ENCODE assay signal across 8 cellular contexts in the genomic region with DNA sequence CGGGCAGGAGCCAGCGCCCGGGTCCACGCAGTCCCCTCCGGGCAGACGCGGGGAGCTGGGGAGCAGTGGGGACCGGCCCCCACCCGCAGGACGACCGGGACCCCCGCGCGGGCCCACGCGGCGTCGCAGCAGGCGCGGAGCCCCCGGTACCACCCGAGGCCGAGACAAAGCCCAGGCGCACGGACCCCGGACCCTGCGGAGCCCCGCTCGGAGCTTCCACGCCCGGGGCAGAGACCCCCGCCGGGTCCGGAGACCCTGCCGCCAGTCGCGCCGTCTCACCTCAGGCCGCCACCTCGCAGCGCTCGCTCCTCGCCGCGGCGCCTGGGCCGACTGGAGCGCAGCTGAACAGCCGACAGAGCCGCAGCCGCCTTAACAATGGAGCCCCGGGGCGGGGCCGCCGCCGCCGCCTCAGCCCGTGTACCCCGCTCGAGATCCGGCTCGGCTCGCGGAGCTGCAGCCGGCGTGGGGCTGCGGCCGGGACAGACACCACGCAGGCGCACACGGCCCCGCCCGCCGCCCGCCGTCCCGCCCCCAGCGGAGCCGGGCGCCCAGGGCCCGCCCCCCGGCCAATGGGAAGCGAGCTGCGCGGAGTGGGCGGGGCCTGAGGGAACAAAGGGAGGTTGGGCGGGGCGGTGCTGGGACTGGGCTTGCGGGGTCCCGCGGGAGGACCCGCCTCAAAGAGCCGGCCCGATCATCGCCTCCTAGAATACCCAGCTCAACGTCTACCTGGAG.
DNase-seq lines count a peak whose midpoint lies in the region; ATAC-seq lines count a peak whose summit lies in the region.

A gene with protein sequence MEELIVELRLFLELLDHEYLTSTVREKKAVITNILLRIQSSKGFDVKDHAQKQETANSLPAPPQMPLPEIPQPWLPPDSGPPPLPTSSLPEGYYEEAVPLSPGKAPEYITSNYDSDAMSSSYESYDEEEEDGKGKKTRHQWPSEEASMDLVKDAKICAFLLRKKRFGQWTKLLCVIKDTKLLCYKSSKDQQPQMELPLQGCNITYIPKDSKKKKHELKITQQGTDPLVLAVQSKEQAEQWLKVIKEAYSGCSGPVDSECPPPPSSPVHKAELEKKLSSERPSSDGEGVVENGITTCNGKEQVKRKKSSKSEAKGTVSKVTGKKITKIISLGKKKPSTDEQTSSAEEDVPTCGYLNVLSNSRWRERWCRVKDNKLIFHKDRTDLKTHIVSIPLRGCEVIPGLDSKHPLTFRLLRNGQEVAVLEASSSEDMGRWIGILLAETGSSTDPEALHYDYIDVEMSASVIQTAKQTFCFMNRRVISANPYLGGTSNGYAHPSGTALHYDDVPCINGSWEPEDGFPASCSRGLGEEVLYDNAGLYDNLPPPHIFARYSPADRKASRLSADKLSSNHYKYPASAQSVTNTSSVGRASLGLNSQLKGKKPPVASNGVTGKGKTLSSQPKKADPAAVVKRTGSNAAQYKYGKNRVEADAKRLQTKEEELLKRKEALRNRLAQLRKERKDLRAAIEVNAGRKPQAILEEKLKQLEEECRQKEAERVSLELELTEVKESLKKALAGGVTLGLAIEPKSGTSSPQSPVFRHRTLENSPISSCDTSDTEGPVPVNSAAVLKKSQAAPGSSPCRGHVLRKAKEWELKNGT (minus strand): TSS at position 485 of the 732 bp plus-strand sequence. CDS start 67,783 bp downstream, outside the sequence.

- H3K4me1 Mint-ChIP-seq in memory B cell: no peaks in the 10 kb centered on the region

- peak within 1 kb of the TSS; percentile 24 for H3K4me3 Mint-ChIP-seq in memory B cell

- H3K4me3 ChIP-seq in endocrine pancreas (ENCODE audit: control insufficient read depth, insufficient read depth, low read length): peak within 1 kb of the TSS; percentile 40

- H3K27me3 ChIP-seq in endocrine pancreas (ENCODE audit: control insufficient read depth, insufficient read depth, low read length): no peaks in the 10 kb centered on the region

- H3K27ac Mint-ChIP-seq in memory B cell: no peak within 1 kb of the TSS

- DNase-seq in SIG-M5 treated with dmso at 0.1 percent for 504 hours (lab: John Stamatoyannopoulos, UW; ENCODE audit: unreplicated experiment): peak; percentile 66
- no peak for DNase-seq in SIG-M5 (lab: John Stamatoyannopoulos, UW)
- peak; percentile 87 for DNase-seq in NCI-H748 (lab: John Stamatoyannopoulos, UW; ENCODE audit: unreplicated experiment)
- DNase-seq in activated CD8-positive, alpha-beta memory T cell treated with anti-CD3 and anti-CD28 coated beads, Interleukin-2, amount 50 U/mL, for 1 hour (ENCODE audit: extremely low read depth): peak; percentile 54
- peak; percentile 24 to 45 for DNase-seq in memory B cell (ENCODE audit: low spot score in 2 of 2)
- DNase-seq in stimulated activated CD4-positive, alpha-beta T cell treated with anti-CD3 and anti-CD28 coated beads, TNF-alpha, amount 100 ng/mL, for 24 hours (ENCODE audit: low read depth in 3 of 3): peak; percentile 74 to 85 (median 85)

- H3K9me3 Mint-ChIP-seq in memory B cell: no peaks in the 10 kb centered on the region

- H3K9me3 ChIP-seq in endocrine pancreas (ENCODE audit: control insufficient read depth, low read length): no peaks in the 10 kb centered on the region

- ATAC-seq in HG03139 (IDR thresholded peaks at IDR 0.05; ENCODE audit: unreplicated experiment) (peak; percentile 88), memory B cell (ENCODE audit: low read depth) (peak; percentile 87)

- H3K36me3 Mint-ChIP-seq in memory B cell: no peaks in the 10 kb centered on the region

- peak within 1 kb of the TSS; percentile 49 for H3K9ac ChIP-seq in endocrine pancreas (ENCODE audit: control insufficient read depth, insufficient read depth, low read length)

- H3K36me3 ChIP-seq in endocrine pancreas (ENCODE audit: control insufficient read depth, insufficient read depth, low read length): no peaks in the 10 kb centered on the region

- H3K4me1 ChIP-seq in endocrine pancreas (ENCODE audit: control insufficient read depth, insufficient read depth, low read length): no peaks in the 10 kb centered on the region

- peaks cover 20% of the 10 kb centered on the region for H3K27me3 Mint-ChIP-seq in memory B cell
